Comparison of ENCODE assay signal across 21 cellular contexts in the genomic region with DNA sequence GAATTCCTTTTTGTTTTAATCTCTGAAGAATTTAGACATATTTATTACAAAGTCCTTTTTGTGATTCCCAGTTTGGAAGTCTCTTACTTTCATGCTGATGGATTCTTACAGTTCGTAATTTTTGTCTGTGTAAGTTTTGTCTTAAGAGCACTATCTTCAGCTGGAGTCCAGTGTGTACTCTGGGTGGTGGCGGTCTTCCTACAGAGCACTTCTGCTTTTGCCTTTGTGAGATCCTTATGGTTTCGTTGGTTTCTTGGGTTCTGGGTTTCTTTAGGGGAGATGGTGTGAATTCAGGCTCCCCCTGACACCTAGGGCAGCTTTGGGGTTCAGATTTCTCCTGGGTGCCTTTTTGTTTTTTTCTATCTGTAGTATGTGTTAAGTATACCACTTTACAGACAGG. TPM values are rescaled to one million over a fixed set of nuclear protein-coding genes. Genes with fewer than 3 reads are reported as not detected.
"Had no signal": no experiment of that assay in that cellular context is flagged by ENCODE, and none has a peak within 500 bp of the region (broad histone marks: within the 10 kb centered on the region; RNA-seq: fewer than 3 reads in every experiment).

No MANE protein-coding gene starts in this region.

- H3K36me3 ChIP-seq: heart left ventricle, neutrophil, spleen, tibial artery, upper lobe of left lung, uterus had no signal

- H3K27ac Mint-ChIP-seq: naive thymus-derived CD8-positive, alpha-beta T cell; stimulated activated memory B cell treated with anti-CD40 and anti-IgM and Interleukin-4, amounts not matched to agents 10 μg/mL and 1 μg/mL and 100 μg/mL, for 72 hours; stimulated activated naive CD8-positive, alpha-beta T cell treated with anti-CD3 and anti-CD28 coated beads, Interleukin-15, Interleukin-2, amounts not matched to agents 100 ng/mL and 50 ng/mL, for 24 hours had no signal

- H3K27ac ChIP-seq: heart left ventricle, neutrophil, psoas muscle, spleen, tibial artery, upper lobe of left lung, uterus had no signal

- H3K9me3 Mint-ChIP-seq: naive thymus-derived CD8-positive, alpha-beta T cell; stimulated activated memory B cell treated with anti-CD40 and anti-IgM and Interleukin-4, amounts not matched to agents 10 μg/mL and 1 μg/mL and 100 μg/mL, for 72 hours; stimulated activated naive CD8-positive, alpha-beta T cell treated with anti-CD3 and anti-CD28 coated beads, Interleukin-15, Interleukin-2, amounts not matched to agents 100 ng/mL and 50 ng/mL, for 24 hours had no signal

- H3K4me1 Mint-ChIP-seq: naive thymus-derived CD8-positive, alpha-beta T cell; stimulated activated memory B cell treated with anti-CD40 and anti-IgM and Interleukin-4, amounts not matched to agents 10 μg/mL and 1 μg/mL and 100 μg/mL, for 72 hours had no signal

- ATAC-seq: esophagus mucosa; heart left ventricle; left colon; mucosa of descending colon; naive thymus-derived CD8-positive, alpha-beta T cell; psoas muscle; sciatic nerve; stimulated activated memory B cell treated with anti-CD40 and anti-IgM and Interleukin-4, amounts not matched to agents 10 μg/mL and 1 μg/mL and 100 μg/mL, for 72 hours had no signal

- H3K4me3 ChIP-seq: heart left ventricle, mucosa of descending colon, psoas muscle, spleen, tibial artery, upper lobe of left lung, uterus had no signal

- H3K36me3 Mint-ChIP-seq: naive thymus-derived CD8-positive, alpha-beta T cell; stimulated activated memory B cell treated with anti-CD40 and anti-IgM and Interleukin-4, amounts not matched to agents 10 μg/mL and 1 μg/mL and 100 μg/mL, for 72 hours had no signal

- DNase-seq: effector memory CD4-positive, alpha-beta T cell; heart left ventricle; hippocampal formation; left colon; mucosa of descending colon; naive thymus-derived CD8-positive, alpha-beta T cell; psoas muscle; retina; spleen; stimulated activated CD4-positive, alpha-beta T cell treated with anti-CD3 and anti-CD28 coated beads, Interleukin-15, amount 100 ng/mL, for 24 hours; stimulated activated CD4-positive, alpha-beta T cell treated with anti-CD3 and anti-CD28 coated beads, Interleukin-1b, Interleukin-23, amount 100 ng/mL, for 48 hours; stimulated activated CD4-positive, alpha-beta T cell treated with anti-CD3 and anti-CD28 coated beads, Interleukin-4, amount 100 ng/mL, for 24 hours; tibial artery; upper lobe of left lung; uterus had no signal

- H3K27me3 ChIP-seq: heart left ventricle, neutrophil, spleen, tibial artery, upper lobe of left lung, uterus had no signal

- H3K4me1 ChIP-seq: heart left ventricle, psoas muscle, spleen, tibial artery, upper lobe of left lung, uterus had no signal

- H3K27me3 Mint-ChIP-seq: naive thymus-derived CD8-positive, alpha-beta T cell; stimulated activated memory B cell treated with anti-CD40 and anti-IgM and Interleukin-4, amounts not matched to agents 10 μg/mL and 1 μg/mL and 100 μg/mL, for 72 hours; stimulated activated naive CD8-positive, alpha-beta T cell treated with anti-CD3 and anti-CD28 coated beads, Interleukin-15, Interleukin-2, amounts not matched to agents 100 ng/mL and 50 ng/mL, for 24 hours had no signal

- H3K9me3 ChIP-seq: heart left ventricle, mucosa of descending colon, neutrophil, psoas muscle, spleen, tibial artery, upper lobe of left lung, uterus had no signal

- H3K4me3 Mint-ChIP-seq: naive thymus-derived CD8-positive, alpha-beta T cell; stimulated activated memory B cell treated with anti-CD40 and anti-IgM and Interleukin-4, amounts not matched to agents 10 μg/mL and 1 μg/mL and 100 μg/mL, for 72 hours; stimulated activated naive CD8-positive, alpha-beta T cell treated with anti-CD3 and anti-CD28 coated beads, Interleukin-15, Interleukin-2, amounts not matched to agents 100 ng/mL and 50 ng/mL, for 24 hours had no signal

RNA-seq across cellular contexts. Expression of a gene that starts 45.3 kb away (rescaled TPM):
- total RNA-seq: skeletal muscle tissue had no signal
